1 cellular context compared by ENCODE assay signal in the genomic region with DNA sequence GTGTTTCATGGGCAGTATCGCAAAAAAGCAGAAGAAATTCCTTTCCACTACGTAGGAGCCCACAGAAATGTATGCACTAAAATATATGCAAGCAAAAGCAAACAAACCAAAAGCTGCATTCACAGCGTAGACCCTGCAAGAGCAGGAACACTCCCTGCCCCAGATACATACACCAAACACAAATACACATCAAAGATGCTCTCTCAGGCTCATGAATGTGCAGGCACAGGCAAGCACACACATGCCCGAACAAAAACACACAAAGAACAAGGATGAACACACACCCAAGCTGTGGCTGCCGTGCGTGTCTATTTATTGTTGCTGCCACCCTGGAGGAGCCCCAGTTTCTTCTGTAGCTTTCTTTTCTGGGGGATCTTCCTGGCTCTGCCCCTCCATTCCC.
TF ChIP-seq lines count a peak whose summit lies in the region.

No MANE protein-coding gene starts in this region.

TF ChIP-seq in HepG2, 621 proteins besides CTCF, POLR2A, EP300 and RAD21:
- TF ChIP-seq ZNF432 (CRISPR knock-in tag; IDR thresholded peaks at IDR 0.05; ENCODE audit: borderline replicate concordance) (no peak), RNF2 (conservative IDR thresholded peaks at IDR 0.05; ENCODE audit: low read depth) (no peak), ZNF558 (CRISPR knock-in tag; IDR thresholded peaks at IDR 0.05; ENCODE audit: borderline replicate concordance) (no peak), ZNF333 (CRISPR knock-in tag; IDR thresholded peaks at IDR 0.05; ENCODE audit: borderline replicate concordance) (no peak), SMAD1 (CRISPR knock-in tag; IDR thresholded peaks at IDR 0.05; ENCODE audit: borderline replicate concordance, low read depth) (no peak), ZBTB42 (CRISPR knock-in tag; IDR thresholded peaks at IDR 0.05) (no peak), ZNF17 (CRISPR knock-in tag; IDR thresholded peaks at IDR 0.05) (no peak), ATRX (CRISPR knock-in tag; IDR thresholded peaks at IDR 0.05; ENCODE audit: borderline replicate concordance) (no peak), PHF5A (CRISPR knock-in tag; IDR thresholded peaks at IDR 0.05; ENCODE audit: low read depth, unreplicated experiment) (no peak), GLI4 (CRISPR knock-in tag; IDR thresholded peaks at IDR 0.05; ENCODE audit: borderline replicate concordance) (no peak), BRD4 (CRISPR knock-in tag; IDR thresholded peaks at IDR 0.05) (0 out of 2 replicates have a peak, but pooled peaks have one; percentile 41), ZNF550 (CRISPR knock-in tag; IDR thresholded peaks at IDR 0.05; ENCODE audit: borderline replicate concordance) (no peak), SRF (IDR thresholded peaks at IDR 0.05; ENCODE audit: low read depth, low read length) (no peak), ZNF12 (CRISPR knock-in tag; IDR thresholded peaks at IDR 0.05) (no peak), ZFP90 (CRISPR knock-in tag; IDR thresholded peaks at IDR 0.05; ENCODE audit: borderline replicate concordance) (0 out of 2 replicates have a peak, but pooled peaks have one; percentile 31), MTF2 (CRISPR knock-in tag; IDR thresholded peaks at IDR 0.05; ENCODE audit: borderline replicate concordance) (no peak), PITX1 (CRISPR knock-in tag; IDR thresholded peaks at IDR 0.05) (no peak), FOXA1 (IDR thresholded peaks at IDR 0.05) (no peak), FOXA1 (CRISPR knock-in tag; IDR thresholded peaks at IDR 0.05) (peak; percentile 5; the same call in 1 of the 2 replicates), CBX2 (IDR thresholded peaks at IDR 0.05; ENCODE audit: low read depth, low read length) (no peak), CBX2 (CRISPR knock-in tag; IDR thresholded peaks at IDR 0.05; ENCODE audit: low read depth) (no peak)
- TF ChIP-seq, protein P1, sequence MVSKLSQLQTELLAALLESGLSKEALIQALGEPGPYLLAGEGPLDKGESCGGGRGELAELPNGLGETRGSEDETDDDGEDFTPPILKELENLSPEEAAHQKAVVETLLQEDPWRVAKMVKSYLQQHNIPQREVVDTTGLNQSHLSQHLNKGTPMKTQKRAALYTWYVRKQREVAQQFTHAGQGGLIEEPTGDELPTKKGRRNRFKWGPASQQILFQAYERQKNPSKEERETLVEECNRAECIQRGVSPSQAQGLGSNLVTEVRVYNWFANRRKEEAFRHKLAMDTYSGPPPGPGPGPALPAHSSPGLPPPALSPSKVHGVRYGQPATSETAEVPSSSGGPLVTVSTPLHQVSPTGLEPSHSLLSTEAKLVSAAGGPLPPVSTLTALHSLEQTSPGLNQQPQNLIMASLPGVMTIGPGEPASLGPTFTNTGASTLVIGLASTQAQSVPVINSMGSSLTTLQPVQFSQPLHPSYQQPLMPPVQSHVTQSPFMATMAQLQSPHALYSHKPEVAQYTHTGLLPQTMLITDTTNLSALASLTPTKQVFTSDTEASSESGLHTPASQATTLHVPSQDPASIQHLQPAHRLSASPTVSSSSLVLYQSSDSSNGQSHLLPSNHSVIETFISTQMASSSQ (IDR thresholded peaks at IDR 0.05; ENCODE audit: low read depth) = no peak
- TF ChIP-seq, protein P1 (CRISPR knock-in tag; IDR thresholded peaks at IDR 0.05; ENCODE audit: borderline replicate concordance) = no peak
- TF ChIP-seq, protein P2, sequence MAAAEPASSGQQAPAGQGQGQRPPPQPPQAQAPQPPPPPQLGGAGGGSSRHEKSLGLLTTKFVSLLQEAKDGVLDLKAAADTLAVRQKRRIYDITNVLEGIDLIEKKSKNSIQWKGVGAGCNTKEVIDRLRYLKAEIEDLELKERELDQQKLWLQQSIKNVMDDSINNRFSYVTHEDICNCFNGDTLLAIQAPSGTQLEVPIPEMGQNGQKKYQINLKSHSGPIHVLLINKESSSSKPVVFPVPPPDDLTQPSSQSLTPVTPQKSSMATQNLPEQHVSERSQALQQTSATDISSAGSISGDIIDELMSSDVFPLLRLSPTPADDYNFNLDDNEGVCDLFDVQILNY (CRISPR knock-in tag; conservative IDR thresholded peaks at IDR 0.05) = no peak
